ENCODE assay signal across 15 cellular contexts in genomic region chr20:34904202-34904621, GRCh38. TPM values are rescaled to one million over a fixed set of nuclear protein-coding genes. Genes with fewer than 3 reads are reported as not detected.
DNase-seq lines count a peak whose midpoint lies in the region; ATAC-seq and TF ChIP-seq lines count a peak whose summit lies in the region.
"Had no signal": no experiment of that assay in that cellular context is flagged by ENCODE, and none has a peak within 500 bp of the region (broad histone marks: within the 10 kb centered on the region; RNA-seq: fewer than 3 reads in every experiment).

No MANE protein-coding gene starts in this region.

- H3K36me3 ChIP-seq in right lobe of liver = peaks cover 0 to 10% (median 0%) of the 10 kb centered on the region in 4 donors
- no peaks in the 10 kb centered on the region for H3K36me3 ChIP-seq in tibial artery

- peaks cover 0 to 15% (median 5%) of the 10 kb centered on the region in 4 donors for H3K4me1 ChIP-seq in right lobe of liver
- H3K4me1 ChIP-seq in tibial artery = peaks cover 12 to 46% (median 18%) of the 10 kb centered on the region in 4 donors

- H3K4me3 ChIP-seq in choroid plexus epithelial cell (ENCODE audit: low read depth, low read length) = no peak overlapping the region
- H3K4me3 ChIP-seq in right lobe of liver = no peak overlapping the region
- no peak overlapping the region for H3K4me3 ChIP-seq in tibial artery
- no peak overlapping the region for H3K4me3 ChIP-seq in dorsolateral prefrontal cortex

- no peaks in the 10 kb centered on the region for H3K9me3 Mint-ChIP-seq in activated T-cell treated with anti-CD3 and anti-CD28 coated beads, Interleukin-2, amount 50 U/mL, for 72 hours
- H3K9me3 Mint-ChIP-seq in activated T-cell treated with anti-CD3 and anti-CD28 coated beads, Interleukin-2, amount 50 U/mL, for 24 hours = no peaks in the 10 kb centered on the region
- H3K9me3 Mint-ChIP-seq: activated naive CD8-positive, alpha-beta T cell treated with anti-CD3 and anti-CD28 coated beads for 36 hours; CD8-positive, alpha-beta memory T cell had no signal

- no peaks in the 10 kb centered on the region for H3K9me3 ChIP-seq in right lobe of liver
- H3K9me3 ChIP-seq in tibial artery = no peaks in the 10 kb centered on the region

- H3K27ac ChIP-seq in right lobe of liver = peak overlapping the region in 1 of 3 donors; percentile 13
- peak overlapping the region; percentile 20 to 28 for H3K27ac ChIP-seq in tibial artery
- no peak overlapping the region for H3K27ac ChIP-seq in dorsolateral prefrontal cortex
- H3K27ac ChIP-seq: parathyroid adenoma had no signal

- no peak for ATAC-seq in activated T-cell treated with anti-CD3 and anti-CD28 coated beads, Interleukin-2, amount 50 U/mL, for 72 hours (replicated peaks in 1 of 2)
- ATAC-seq in right lobe of liver = peak; percentile 31 to 68 (median 53)

- H3K4me3 Mint-ChIP-seq in activated T-cell treated with anti-CD3 and anti-CD28 coated beads, Interleukin-2, amount 50 U/mL, for 72 hours = no peak overlapping the region
- no peak overlapping the region for H3K4me3 Mint-ChIP-seq in activated T-cell treated with anti-CD3 and anti-CD28 coated beads, Interleukin-2, amount 50 U/mL, for 24 hours
- H3K4me3 Mint-ChIP-seq: activated naive CD8-positive, alpha-beta T cell treated with anti-CD3 and anti-CD28 coated beads for 36 hours; CD8-positive, alpha-beta memory T cell had no signal

- WGBS in right lobe of liver (ENCODE audit: insufficient coverage, low coverage, low lambda C conversion rate, missing lambda C conversion rate) = 33% methylated on average over 3 of the region's 3 CpGs

- TF ChIP-seq POLR2A in right lobe of liver (IDR thresholded peaks at IDR 0.05) = no peak

- H3K36me3 Mint-ChIP-seq in activated T-cell treated with anti-CD3 and anti-CD28 coated beads, Interleukin-2, amount 50 U/mL, for 72 hours (ENCODE audit: insufficient read depth in 2 of 2) = peaks cover 0 to 3% of the 10 kb centered on the region in 2 donors
- H3K36me3 Mint-ChIP-seq in activated T-cell treated with anti-CD3 and anti-CD28 coated beads, Interleukin-2, amount 50 U/mL, for 24 hours (ENCODE audit: low read depth) = no peaks in the 10 kb centered on the region
- H3K36me3 Mint-ChIP-seq: activated naive CD8-positive, alpha-beta T cell treated with anti-CD3 and anti-CD28 coated beads for 36 hours had no signal

- intact Hi-C loops in right lobe of liver (cut with DNase I) = no loop called here
- intact Hi-C loops in tibial artery (cut with DNase I; ENCODE audit: low total_unique reads) = no loop called here
- intact Hi-C loops in dorsolateral prefrontal cortex (cut with DNase I) = no loop called here

- H3K27me3 Mint-ChIP-seq in activated T-cell treated with anti-CD3 and anti-CD28 coated beads, Interleukin-2, amount 50 U/mL, for 72 hours (ENCODE audit: low read depth) = no peaks in the 10 kb centered on the region
- H3K27me3 Mint-ChIP-seq in activated T-cell treated with anti-CD3 and anti-CD28 coated beads, Interleukin-2, amount 50 U/mL, for 24 hours = no peaks in the 10 kb centered on the region
- H3K27me3 Mint-ChIP-seq: activated naive CD8-positive, alpha-beta T cell treated with anti-CD3 and anti-CD28 coated beads for 36 hours had no signal

- TF ChIP-seq CTCF in choroid plexus epithelial cell (conservative IDR thresholded peaks at IDR 0.05; ENCODE audit: low read depth, low read length) (no peak), right lobe of liver (IDR thresholded peaks at IDR 0.05) (no peak), tibial artery (IDR thresholded peaks at IDR 0.05) (no peak), dorsolateral prefrontal cortex (IDR thresholded peaks at IDR 0.05 in 54 of 56, conservative IDR thresholded peaks at IDR 0.05 in 2 of 56; ENCODE audit: low read depth in 1 of 56, partially characterized antibody in 56 of 56) (no peak)

- no peak for DNase-seq in activated T-cell treated with anti-CD3 and anti-CD28 coated beads, Interleukin-2, amount 50 U/mL, for 72 hours
- DNase-seq in activated T-cell treated with anti-CD3 and anti-CD28 coated beads, Interleukin-2, amount 50 U/mL, for 24 hours = no peak
- DNase-seq in choroid plexus epithelial cell (ENCODE audit: low read depth) (peak; percentile 13), right lobe of liver (no peak), tibial artery (no peak), DMS153 treated with DMSO at 0.1 percent for 48 hours (lab: John Stamatoyannopoulos, UW; ENCODE audit: unreplicated experiment) (no peak), dorsolateral prefrontal cortex (no peak), NCI-H2107 (lab: John Stamatoyannopoulos, UW) (no peak)
- DNase-seq: activated CD4-positive, alpha-beta T cell treated with anti-CD3 and anti-CD28 coated beads, Interleukin-2, amount 50 U/mL, for 1 hour; activated naive CD8-positive, alpha-beta T cell treated with anti-CD3 and anti-CD28 coated beads for 36 hours; caudate nucleus; CD8-positive, alpha-beta memory T cell; islet precursor cell; NCI-H2081 had no signal

- H3K4me1 Mint-ChIP-seq in activated T-cell treated with anti-CD3 and anti-CD28 coated beads, Interleukin-2, amount 50 U/mL, for 72 hours (ENCODE audit: low read depth) = peaks cover 21% of the 10 kb centered on the region
- peaks cover 7% of the 10 kb centered on the region for H3K4me1 Mint-ChIP-seq in activated T-cell treated with anti-CD3 and anti-CD28 coated beads, Interleukin-2, amount 50 U/mL, for 24 hours (ENCODE audit: low read depth)

- H3K27ac Mint-ChIP-seq in activated T-cell treated with anti-CD3 and anti-CD28 coated beads, Interleukin-2, amount 50 U/mL, for 72 hours = peak overlapping the region; percentile 17
- no peak overlapping the region for H3K27ac Mint-ChIP-seq in activated T-cell treated with anti-CD3 and anti-CD28 coated beads, Interleukin-2, amount 50 U/mL, for 24 hours
- H3K27ac Mint-ChIP-seq: activated naive CD8-positive, alpha-beta T cell treated with anti-CD3 and anti-CD28 coated beads for 36 hours had no signal

- H3K27me3 ChIP-seq in right lobe of liver (no peaks in the 10 kb centered on the region), tibial artery (no peaks in the 10 kb centered on the region), dorsolateral prefrontal cortex (no peaks in the 10 kb centered on the region)

RNA-seq across cellular contexts. Expression of gene ACSS2, which starts 27.8 kb away (rescaled TPM):
- 10 to 100 TPM; 61.1 to 78.2 TPM for total RNA-seq in activated T-cell treated with anti-CD3 and anti-CD28 coated beads, Interleukin-2, amount 50 U/mL, for 72 hours
- total RNA-seq in right lobe of liver = 100 to 1,000 TPM in 1 of 6 experiments, 10 to 100 TPM in 5; 21.9 to 118 (median 45.7) TPM
- 100 to 1,000 TPM in 2 of 120 experiments, 10 to 100 TPM in 118; 35.5 to 131 (median 55.8) TPM for total RNA-seq in dorsolateral prefrontal cortex

RNA-seq across cellular contexts. Expression of gene GGT7, which starts 31.6 kb away (rescaled TPM):
- 10 to 100 TPM; 20.8 to 23.1 TPM for total RNA-seq in activated T-cell treated with anti-CD3 and anti-CD28 coated beads, Interleukin-2, amount 50 U/mL, for 72 hours
- total RNA-seq in right lobe of liver = 10 to 100 TPM in 2 of 6 experiments, 1 to 10 TPM in 4; 4.8 to 13.3 (median 9.4) TPM
- total RNA-seq in dorsolateral prefrontal cortex = 10 to 100 TPM; 53.0 to 99.7 (median 77.2) TPM

RNA-seq across cellular contexts. Expression of gene GSS, which starts 51.4 kb away (rescaled TPM):
- total RNA-seq in activated T-cell treated with anti-CD3 and anti-CD28 coated beads, Interleukin-2, amount 50 U/mL, for 72 hours = 10 to 100 TPM; 60.6 to 66.0 TPM
- 10 to 100 TPM; 25.9 to 63.6 (median 31.7) TPM for total RNA-seq in right lobe of liver
- 10 to 100 TPM; 16.3 to 49.2 (median 35.7) TPM for total RNA-seq in dorsolateral prefrontal cortex

RNA-seq across cellular contexts. Expression of gene MYH7B, which starts 51.5 kb away (rescaled TPM):
- total RNA-seq in activated T-cell treated with anti-CD3 and anti-CD28 coated beads, Interleukin-2, amount 50 U/mL, for 72 hours = 1 to 10 TPM in 1 of 2 donors, under 1 TPM in 1; 0.46 to 1.2 TPM
- 1 to 10 TPM in 1 of 6 experiments, under 1 TPM in 4, not detected in 1; 0.11 to 1.0 (median 0.39) TPM for total RNA-seq in right lobe of liver
- total RNA-seq in dorsolateral prefrontal cortex = 10 to 100 TPM in 118 of 120 experiments, 1 to 10 TPM in 2; 8.0 to 38.2 (median 21.1) TPM

Comparison
In these comparisons a context has a peak if more than half of its experiments do, and no peak if none do; other contexts are left out.
1. ATAC-seq: peak in right lobe of liver (4 of 4); none in activated T-cell treated with anti-CD3 and anti-CD28 coated beads, Interleukin-2, amount 50 U/mL, for 72 hours (0 of 2).
2. H3K27ac ChIP-seq: peak in tibial artery (2 of 2); none in dorsolateral prefrontal cortex (0 of 59).